27 cellular contexts compared by ENCODE assay signal in the genomic region with DNA sequence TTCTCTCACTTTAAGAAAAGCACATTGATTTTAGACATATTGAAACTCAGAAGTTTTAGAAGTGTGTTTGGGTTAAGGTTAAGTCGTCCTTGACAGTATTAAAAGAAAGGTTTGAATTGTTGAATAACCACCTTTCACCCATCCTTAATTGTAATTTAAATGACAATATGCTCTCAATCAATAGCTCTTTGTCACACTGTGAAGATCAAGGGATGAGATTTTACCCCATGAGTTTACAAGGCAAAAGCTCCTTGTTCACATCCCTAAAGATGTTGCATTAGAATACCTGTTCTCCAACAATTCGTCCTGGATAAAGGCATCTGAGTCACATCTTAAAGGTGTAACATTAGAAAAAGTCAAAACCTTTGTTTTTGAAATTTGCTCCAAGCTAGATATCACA.
"Had no signal": no experiment of that assay in that cellular context is flagged by ENCODE, and none has a peak within 500 bp of the region (broad histone marks: within the 10 kb centered on the region; RNA-seq: fewer than 3 reads in every experiment).

No MANE protein-coding gene starts in this region.

- H3K4me1 Mint-ChIP-seq: naive thymus-derived CD4-positive, alpha-beta T cell; stimulated activated naive B cell treated with anti-CD40 and anti-IgM and Interleukin-4, amounts not matched to agents 10 μg/mL and 1 μg/mL and 100 μg/mL, for 72 hours had no signal

- DNase-seq: dorsolateral prefrontal cortex; effector CD4-positive, alpha-beta T cell; endodermal cell; foreskin fibroblast; gastrocnemius medialis; left cardiac atrium; left lung; mesenchymal stem cell; midbrain; naive thymus-derived CD4-positive, alpha-beta T cell; nucleus accumbens; stimulated activated CD4-positive, alpha-beta T cell treated with anti-CD3 and anti-CD28 coated beads, Interleukin-12 subunit alpha, Interleukin-12 subunit beta, amount 100 ng/mL, for 4 hours; stimulated activated CD4-positive, alpha-beta T cell treated with anti-CD3 and anti-CD28 coated beads, Interleukin-4, amount 100 ng/mL, for 4 hours; stimulated activated naive B cell treated with anti-CD40 and anti-IgM and Interleukin-4, amounts not matched to agents 10 μg/mL and 1 μg/mL and 100 μg/mL, for 72 hours; transverse colon; upper lobe of right lung; uterus had no signal

- H3K4me2 ChIP-seq: hepatocyte, smooth muscle cell had no signal

- ATAC-seq: esophagus mucosa; gastrocnemius medialis; left cardiac atrium; left lung; naive thymus-derived CD4-positive, alpha-beta T cell; sciatic nerve; stimulated activated naive B cell treated with anti-CD40 and anti-IgM and Interleukin-4, amounts not matched to agents 10 μg/mL and 1 μg/mL and 100 μg/mL, for 72 hours; upper lobe of right lung had no signal

- H3K4me1 ChIP-seq: gastrocnemius medialis, left lung, prostate gland, right atrium auricular region, transverse colon, upper lobe of right lung, uterus had no signal

- H3K79me2 ChIP-seq: hepatocyte had no signal

- H3K36me3 ChIP-seq: gastrocnemius medialis, left lung, prostate gland, right atrium auricular region, thoracic aorta, transverse colon, upper lobe of right lung, uterus had no signal

- H3K9me3 ChIP-seq: gastrocnemius medialis, left lung, prostate gland, right atrium auricular region, thoracic aorta, transverse colon, upper lobe of right lung, uterus had no signal

- H3K4me3 Mint-ChIP-seq: endodermal cell; naive thymus-derived CD4-positive, alpha-beta T cell; nephron; stimulated activated naive B cell treated with anti-CD40 and anti-IgM and Interleukin-4, amounts not matched to agents 10 μg/mL and 1 μg/mL and 100 μg/mL, for 72 hours; stimulated activated naive CD8-positive, alpha-beta T cell treated with anti-CD3 and anti-CD28 coated beads, Interleukin-15, Interleukin-2, amounts not matched to agents 100 ng/mL and 50 ng/mL, for 24 hours had no signal

- H3K4me3 ChIP-seq: dorsolateral prefrontal cortex, gastrocnemius medialis, hepatocyte, left lung, prostate gland, right atrium auricular region, smooth muscle cell, thoracic aorta, transverse colon, upper lobe of right lung, uterus had no signal

- H3K27ac ChIP-seq: dorsolateral prefrontal cortex, epithelial cell of prostate, gastrocnemius medialis, hepatocyte, left lung, prostate gland, right atrium auricular region, thoracic aorta, transverse colon, upper lobe of right lung, uterus had no signal

- H3K36me3 Mint-ChIP-seq: naive thymus-derived CD4-positive, alpha-beta T cell; stimulated activated naive B cell treated with anti-CD40 and anti-IgM and Interleukin-4, amounts not matched to agents 10 μg/mL and 1 μg/mL and 100 μg/mL, for 72 hours had no signal

- H2AFZ ChIP-seq: hepatocyte had no signal

- H3K27me3 ChIP-seq: gastrocnemius medialis, left lung, right atrium auricular region, transverse colon, upper lobe of right lung, uterus had no signal

- H3K27ac Mint-ChIP-seq: endodermal cell; naive thymus-derived CD4-positive, alpha-beta T cell; nephron; stimulated activated naive B cell treated with anti-CD40 and anti-IgM and Interleukin-4, amounts not matched to agents 10 μg/mL and 1 μg/mL and 100 μg/mL, for 72 hours; stimulated activated naive CD8-positive, alpha-beta T cell treated with anti-CD3 and anti-CD28 coated beads, Interleukin-15, Interleukin-2, amounts not matched to agents 100 ng/mL and 50 ng/mL, for 24 hours had no signal

- H3K9me3 Mint-ChIP-seq: endodermal cell; nephron; stimulated activated naive B cell treated with anti-CD40 and anti-IgM and Interleukin-4, amounts not matched to agents 10 μg/mL and 1 μg/mL and 100 μg/mL, for 72 hours; stimulated activated naive CD8-positive, alpha-beta T cell treated with anti-CD3 and anti-CD28 coated beads, Interleukin-15, Interleukin-2, amounts not matched to agents 100 ng/mL and 50 ng/mL, for 24 hours had no signal
